23 cellular contexts compared by ENCODE assay signal in the genomic region with DNA sequence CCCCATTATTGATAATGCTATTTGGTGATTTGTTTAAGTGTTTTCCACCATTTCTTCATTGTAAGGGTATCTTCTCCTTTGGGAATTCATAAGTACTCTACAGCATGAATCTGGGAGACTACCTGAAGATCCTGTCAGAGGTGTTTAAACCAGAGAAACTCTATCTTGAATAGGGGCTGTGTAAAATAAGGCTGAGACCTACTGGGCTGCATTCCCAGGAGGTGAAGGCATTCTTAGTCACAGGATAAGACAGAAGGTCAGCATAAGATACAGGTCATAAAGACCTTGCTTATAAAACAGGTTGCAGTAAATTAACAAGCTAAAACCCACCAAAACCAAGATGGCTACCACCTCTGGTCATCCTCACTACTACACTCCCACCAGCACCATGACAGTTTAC. TPM values are rescaled to one million over a fixed set of nuclear protein-coding genes. Genes with fewer than 3 reads are reported as not detected.
DNase-seq lines count a peak whose midpoint lies in the region; ATAC-seq, FAIRE-seq and TF ChIP-seq lines count a peak whose summit lies in the region.
"Had no signal": no experiment of that assay in that cellular context is flagged by ENCODE, and none has a peak within 500 bp of the region (broad histone marks: within the 10 kb centered on the region; RNA-seq: fewer than 3 reads in every experiment).

No MANE protein-coding gene starts in this region.

- no peak overlapping the region for H4K8ac ChIP-seq in trophoblast cell (ENCODE audit: low read depth, low read length)

- peaks cover 3% of the 10 kb centered on the region; the same call in 2 of the 3 replicates for H3K4me1 Mint-ChIP-seq in GM23338
- H3K4me1 Mint-ChIP-seq in immature natural killer cell, result no peaks in the 10 kb centered on the region
- peaks cover 2% of the 10 kb centered on the region for H3K4me1 Mint-ChIP-seq in activated T-helper 2 cell treated with anti-CD3 and anti-CD28 coated beads, Interferon-gamma antibody, Interleukin-2, Interleukin-4, amounts not matched to agents 10 μg/mL and 5 μg/mL and 100 μg/mL, durations not matched to agents 14 hours and 24 hours and 36 hours (ENCODE audit: low read depth)
- H3K4me1 Mint-ChIP-seq: CD4-positive, alpha-beta memory T cell; H9 had no signal

- H3K18ac ChIP-seq in trophoblast cell (ENCODE audit: low read length), result no peak overlapping the region

- H2AK5ac ChIP-seq in trophoblast cell (ENCODE audit: low read length), result no peak overlapping the region

- intact Hi-C loops in activated T-helper 2 cell treated with anti-CD3 and anti-CD28 coated beads, Interferon-gamma antibody, Interleukin-2, Interleukin-4, amounts not matched to agents 10 μg/mL and 5 μg/mL and 100 μg/mL, durations not matched to agents 14 hours and 24 hours and 36 hours (cut with micrococcal nuclease), result no loop called here

- H4K20me1 ChIP-seq in GM23338 (replicated peaks; ENCODE audit: insufficient read depth), result no peaks in the 10 kb centered on the region

- no peak for ATAC-seq in GM23338
- ATAC-seq: GM12878, HCT116 had no signal

- no peak overlapping the region for H3K4ac ChIP-seq in trophoblast cell (ENCODE audit: low read depth, low read length)

- no peak overlapping the region for H3K27ac Mint-ChIP-seq in GM23338
- H3K27ac Mint-ChIP-seq in immature natural killer cell, result no peak overlapping the region
- H3K27ac Mint-ChIP-seq in activated T-helper 2 cell treated with anti-CD3 and anti-CD28 coated beads, Interferon-gamma antibody, Interleukin-2, Interleukin-4, amounts not matched to agents 10 μg/mL and 5 μg/mL and 100 μg/mL, durations not matched to agents 14 hours and 24 hours and 36 hours, result no peak overlapping the region
- H3K27ac Mint-ChIP-seq: CD4-positive, alpha-beta memory T cell; H9 had no signal

- H3K79me2 ChIP-seq in GM23338 (replicated peaks; ENCODE audit: insufficient read depth) (no peaks in the 10 kb centered on the region), trophoblast cell (ENCODE audit: control insufficient read depth, insufficient read depth, low read length, poor library complexity) (no peaks in the 10 kb centered on the region)

- H3K9me2 ChIP-seq in GM23338 (ENCODE audit: insufficient read depth), result peaks cover 9% of the 10 kb centered on the region

- H2BK120ac ChIP-seq in trophoblast cell (ENCODE audit: insufficient read depth, low read length, poor library complexity), result no peak overlapping the region

- H3K14ac ChIP-seq in trophoblast cell (ENCODE audit: low read length), result no peak overlapping the region

- H3K36me3 ChIP-seq in GM23338 (ENCODE audit: insufficient read depth) (no peaks in the 10 kb centered on the region), bronchial epithelial cell (ENCODE audit: control insufficient read depth, insufficient read depth, low read length) (no peaks in the 10 kb centered on the region), trophoblast cell (ENCODE audit: control insufficient read depth in 1 of 2, insufficient read depth in 2 of 2, low read length in 2 of 2) (no peaks in the 10 kb centered on the region)

- H3F3A ChIP-seq in GM23338 (replicated peaks; ENCODE audit: low read depth), result no peaks in the 10 kb centered on the region

- no peak overlapping the region for H3K23ac ChIP-seq in trophoblast cell (ENCODE audit: low read length)

- H4K91ac ChIP-seq in trophoblast cell (ENCODE audit: low read depth, low read length), result no peak overlapping the region

- H3K4me3 Mint-ChIP-seq in GM23338, result no peak overlapping the region
- no peak overlapping the region for H3K4me3 Mint-ChIP-seq in immature natural killer cell
- no peak overlapping the region for H3K4me3 Mint-ChIP-seq in activated T-helper 2 cell treated with anti-CD3 and anti-CD28 coated beads, Interferon-gamma antibody, Interleukin-2, Interleukin-4, amounts not matched to agents 10 μg/mL and 5 μg/mL and 100 μg/mL, durations not matched to agents 14 hours and 24 hours and 36 hours (ENCODE audit: low read depth)
- H3K4me3 Mint-ChIP-seq: CD4-positive, alpha-beta memory T cell; H9 had no signal

- no peaks in the 10 kb centered on the region for H3K79me1 ChIP-seq in trophoblast cell (ENCODE audit: low read length)

- no peak overlapping the region for H2BK5ac ChIP-seq in trophoblast cell (ENCODE audit: low read depth, low read length, poor library complexity)

- H3K27ac ChIP-seq in GM23338 (ENCODE audit: low read depth) (no peak overlapping the region), trophoblast cell (ENCODE audit: low read depth, low read length) (no peak overlapping the region)
- H3K27ac ChIP-seq: GM23248 had no signal

- H3K9ac ChIP-seq in trophoblast cell (ENCODE audit: low read length), result no peak overlapping the region
- H3K9ac ChIP-seq: GM23248 had no signal

- H3K36me3 Mint-ChIP-seq in GM23338 (ENCODE audit: low read depth) (no peaks in the 10 kb centered on the region), immature natural killer cell (no peaks in the 10 kb centered on the region)
- no peaks in the 10 kb centered on the region for H3K36me3 Mint-ChIP-seq in activated T-helper 2 cell treated with anti-CD3 and anti-CD28 coated beads, Interferon-gamma antibody, Interleukin-2, Interleukin-4, amounts not matched to agents 10 μg/mL and 5 μg/mL and 100 μg/mL, durations not matched to agents 14 hours and 24 hours and 36 hours (ENCODE audit: low read depth)
- H3K36me3 Mint-ChIP-seq: CD4-positive, alpha-beta memory T cell had no signal

- H2BK12ac ChIP-seq in trophoblast cell (ENCODE audit: low read length), result no peak overlapping the region

- H3K4me3 ChIP-seq in GM23338 (no peak overlapping the region), bronchial epithelial cell (ENCODE audit: low read depth, low read length) (no peak overlapping the region), trophoblast cell (ENCODE audit: low read depth, low read length) (no peak overlapping the region)
- H3K4me3 ChIP-seq: GM12878, GM23248 had no signal

- H4K12ac ChIP-seq in trophoblast cell (ENCODE audit: low read depth, low read length), result no peak overlapping the region

- H3K4me2 ChIP-seq in GM23338 (no peak overlapping the region), trophoblast cell (ENCODE audit: low read length) (no peak overlapping the region)

- H2AFZ ChIP-seq in GM23338 (peak overlapping the region; percentile 21; the same call in 1 of the 2 replicates), trophoblast cell (ENCODE audit: insufficient read depth, low read length, poor library complexity) (no peak overlapping the region)
- H2AFZ ChIP-seq: GM23248 had no signal

- TF ChIP-seq CTCF in GM23338 (conservative IDR thresholded peaks at IDR 0.05; ENCODE audit: low read depth in 2 of 2), result no peak
- TF ChIP-seq CTCF in bronchial epithelial cell (IDR thresholded peaks at IDR 0.05; ENCODE audit: insufficient read depth, low read length, severe bottlenecking), result no peak

- H3K27me3 Mint-ChIP-seq in GM23338 (ENCODE audit: insufficient read depth, low read depth, poor library complexity) (no peaks in the 10 kb centered on the region), immature natural killer cell (ENCODE audit: low read depth in 3 of 3) (peaks cover 3 to 11% (median 8%) of the 10 kb centered on the region in 3 donors)
- H3K27me3 Mint-ChIP-seq in activated T-helper 2 cell treated with anti-CD3 and anti-CD28 coated beads, Interferon-gamma antibody, Interleukin-2, Interleukin-4, amounts not matched to agents 10 μg/mL and 5 μg/mL and 100 μg/mL, durations not matched to agents 14 hours and 24 hours and 36 hours (ENCODE audit: low read depth), result peaks cover 14% of the 10 kb centered on the region

- DNase-seq in GM23338 (ENCODE audit: low spot score), result no peak
- peak; percentile 23 for DNase-seq in NCI-H226
- peak; percentile 32 for DNase-seq in bronchial epithelial cell (ENCODE audit: low read depth)
- DNase-seq in trophoblast cell, result peak; percentile 43 to 56
- no peak for DNase-seq in immature natural killer cell
- no peak for DNase-seq in GDM1 (lab: John Stamatoyannopoulos, UW)
- DNase-seq in activated T-helper 2 cell treated with anti-CD3 and anti-CD28 coated beads, Interferon-gamma antibody, Interleukin-2, Interleukin-4, amounts not matched to agents 10 μg/mL and 5 μg/mL and 100 μg/mL, durations not matched to agents 14 hours and 24 hours and 36 hours (ENCODE audit: low spot score), result no peak
- DNase-seq: C1 segment of cervical spinal cord; Calu3; CD4-positive, alpha-beta memory T cell; COR-L47; DMS153; DND-41; GM23248; H9 had no signal

- H3K27me3 ChIP-seq in GM23338 (ENCODE audit: insufficient read depth) (no peaks in the 10 kb centered on the region), bronchial epithelial cell (ENCODE audit: control insufficient read depth, insufficient read depth, low read length) (no peaks in the 10 kb centered on the region), trophoblast cell (ENCODE audit: insufficient read depth, low read length) (no peaks in the 10 kb centered on the region)

- H3K4me1 ChIP-seq in GM23338 (ENCODE audit: insufficient read depth) (no peaks in the 10 kb centered on the region), trophoblast cell (ENCODE audit: control insufficient read depth in 1 of 2, insufficient read depth in 2 of 2, low read length in 2 of 2) (no peaks in the 10 kb centered on the region)

- no peaks in the 10 kb centered on the region for H3K9me3 ChIP-seq in trophoblast cell (ENCODE audit: insufficient read depth, low read depth, low read length)

- FAIRE-seq in bronchial epithelial cell (lab: Jason Lieb, UNC), result no peak
- FAIRE-seq: G401.6, GM12878, GM19239 had no signal

- H3K9me3 Mint-ChIP-seq in GM23338, result no peaks in the 10 kb centered on the region
- H3K9me3 Mint-ChIP-seq in immature natural killer cell, result peaks cover 0 to 8% (median 0%) of the 10 kb centered on the region in 6 donors
- H3K9me3 Mint-ChIP-seq in activated T-helper 2 cell treated with anti-CD3 and anti-CD28 coated beads, Interferon-gamma antibody, Interleukin-2, Interleukin-4, amounts not matched to agents 10 μg/mL and 5 μg/mL and 100 μg/mL, durations not matched to agents 14 hours and 24 hours and 36 hours, result no peaks in the 10 kb centered on the region
- H3K9me3 Mint-ChIP-seq: CD4-positive, alpha-beta memory T cell; H9 had no signal

RNA-seq across cellular contexts. Expression of a gene that starts 13.4 kb away (rescaled TPM):
- not detected in 2 replicates for total RNA-seq in GM23338 (2014; rRNA removed; shearing (Covaris generic))
- polyA plus RNA-seq in GM23338 (2016; fragmentation: Nextera tagmentation; extraction: Ambion mirVana) (not detected in 2 replicates), immature natural killer cell (not detected)
- not detected in 2 replicates for total RNA-seq in bronchial epithelial cell
- polyA plus RNA-seq in trophoblast cell (2013), result not detected in 2 replicates
- total RNA-seq in activated T-helper 2 cell treated with anti-CD3 and anti-CD28 coated beads, Interferon-gamma antibody, Interleukin-2, Interleukin-4, amounts not matched to agents 10 μg/mL and 5 μg/mL and 100 μg/mL, durations not matched to agents 14 hours and 24 hours and 36 hours, result not detected in 2 replicates
- total RNA-seq: A172; A673; Calu3; CD4-positive, alpha-beta memory T cell; GM12878; GM23248; H4; H9 had no signal
- polyA plus RNA-seq: BJ; CD4-positive, alpha-beta memory T cell; GM23248 had no signal

RNA-seq across cellular contexts. Expression of a gene that starts 34.2 kb away (rescaled TPM):
- total RNA-seq in GM23338 (2014; rRNA removed; shearing (Covaris generic)), result not detected in 2 replicates
- polyA plus RNA-seq in GM23338 (2016; fragmentation: Nextera tagmentation; extraction: Ambion mirVana) (not detected in 2 replicates), immature natural killer cell (not detected)
- not detected in 2 replicates for total RNA-seq in bronchial epithelial cell
- not detected in 2 replicates for polyA plus RNA-seq in trophoblast cell (2013)
- not detected in 2 replicates for total RNA-seq in activated T-helper 2 cell treated with anti-CD3 and anti-CD28 coated beads, Interferon-gamma antibody, Interleukin-2, Interleukin-4, amounts not matched to agents 10 μg/mL and 5 μg/mL and 100 μg/mL, durations not matched to agents 14 hours and 24 hours and 36 hours
- total RNA-seq: A172; A673; Calu3; CD4-positive, alpha-beta memory T cell; GM12878; GM23248; H4 had no signal
- polyA plus RNA-seq: BJ; CD4-positive, alpha-beta memory T cell; GM12878; GM23248 had no signal

RNA-seq across cellular contexts. Expression of a gene that starts 35.3 kb away (rescaled TPM):
- not detected in 2 replicates for total RNA-seq in GM23338 (2014; rRNA removed; shearing (Covaris generic))
- not detected in 2 replicates for polyA plus RNA-seq in GM23338 (2016; fragmentation: Nextera tagmentation; extraction: Ambion mirVana)
- not detected in 2 replicates for total RNA-seq in bronchial epithelial cell
- polyA plus RNA-seq in trophoblast cell (2013), result 0.06 and 0.07 TPM in 2 replicates
- polyA plus RNA-seq in immature natural killer cell, result not detected
- total RNA-seq in activated T-helper 2 cell treated with anti-CD3 and anti-CD28 coated beads, Interferon-gamma antibody, Interleukin-2, Interleukin-4, amounts not matched to agents 10 μg/mL and 5 μg/mL and 100 μg/mL, durations not matched to agents 14 hours and 24 hours and 36 hours, result not detected in 2 replicates
- total RNA-seq: A172; A673; Calu3; CD4-positive, alpha-beta memory T cell; GM12878; GM23248; H4; H9 had no signal
- polyA plus RNA-seq: BJ; CD4-positive, alpha-beta memory T cell; GM12878; GM23248 had no signal

RNA-seq across cellular contexts. Expression of a gene that starts 50.7 kb away (rescaled TPM):
- total RNA-seq in GM23338 (2014; rRNA removed; shearing (Covaris generic)), result not detected in 2 replicates
- polyA plus RNA-seq in GM23338 (2016; fragmentation: Nextera tagmentation; extraction: Ambion mirVana), result not detected in 2 replicates
- not detected in 2 replicates for total RNA-seq in bronchial epithelial cell
- polyA plus RNA-seq in trophoblast cell (2013), result not detected in 2 replicates
- not detected for polyA plus RNA-seq in immature natural killer cell
- total RNA-seq in activated T-helper 2 cell treated with anti-CD3 and anti-CD28 coated beads, Interferon-gamma antibody, Interleukin-2, Interleukin-4, amounts not matched to agents 10 μg/mL and 5 μg/mL and 100 μg/mL, durations not matched to agents 14 hours and 24 hours and 36 hours, result not detected in 2 replicates
- total RNA-seq: A172; A673; Calu3; CD4-positive, alpha-beta memory T cell; GM12878; GM23248; H4; H9 had no signal
- polyA plus RNA-seq: BJ; CD4-positive, alpha-beta memory T cell; GM12878; GM23248 had no signal

Comparison
In these comparisons a context has a peak if more than half of its experiments do, and no peak if none do; other contexts are left out.
1. DNase-seq: peak in NCI-H226 (single experiment), bronchial epithelial cell (single experiment) and trophoblast cell (2 of 2); none in GM23338 (single experiment), immature natural killer cell (0 of 3), GDM1 (single experiment) and activated T-helper 2 cell treated with anti-CD3 and anti-CD28 coated beads, Interferon-gamma antibody, Interleukin-2, Interleukin-4, amounts not matched to agents 10 μg/mL and 5 μg/mL and 100 μg/mL, durations not matched to agents 14 hours and 24 hours and 36 hours (single experiment).